In the genomic region with DNA sequence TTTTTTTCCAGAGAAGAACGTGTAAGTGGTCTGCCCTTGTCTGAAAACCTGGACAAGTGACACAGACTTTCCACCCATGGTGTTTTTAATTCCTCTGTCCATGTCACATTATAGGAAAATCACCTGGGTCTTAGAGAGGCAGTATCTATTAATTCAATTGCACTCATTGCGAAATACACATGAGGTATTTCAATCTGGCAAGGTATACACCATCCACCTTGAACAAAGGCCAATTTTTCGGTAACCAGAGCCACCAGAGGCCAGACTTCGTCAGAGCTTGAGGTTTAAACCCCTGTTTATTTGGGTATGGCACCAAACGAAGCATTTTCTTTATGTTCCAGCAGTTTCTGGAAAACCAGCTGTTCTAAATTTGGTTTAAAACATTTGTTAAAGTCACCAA, we compare ENCODE assay signal across 1 cellular context.
TF ChIP-seq lines count a peak whose summit lies in the region.

No MANE protein-coding gene starts in this region.

TF ChIP-seq in liver, 16 proteins besides CTCF, POLR2A, EP300 and RAD21 (continued from another document):
- TF ChIP-seq, protein P1, sequence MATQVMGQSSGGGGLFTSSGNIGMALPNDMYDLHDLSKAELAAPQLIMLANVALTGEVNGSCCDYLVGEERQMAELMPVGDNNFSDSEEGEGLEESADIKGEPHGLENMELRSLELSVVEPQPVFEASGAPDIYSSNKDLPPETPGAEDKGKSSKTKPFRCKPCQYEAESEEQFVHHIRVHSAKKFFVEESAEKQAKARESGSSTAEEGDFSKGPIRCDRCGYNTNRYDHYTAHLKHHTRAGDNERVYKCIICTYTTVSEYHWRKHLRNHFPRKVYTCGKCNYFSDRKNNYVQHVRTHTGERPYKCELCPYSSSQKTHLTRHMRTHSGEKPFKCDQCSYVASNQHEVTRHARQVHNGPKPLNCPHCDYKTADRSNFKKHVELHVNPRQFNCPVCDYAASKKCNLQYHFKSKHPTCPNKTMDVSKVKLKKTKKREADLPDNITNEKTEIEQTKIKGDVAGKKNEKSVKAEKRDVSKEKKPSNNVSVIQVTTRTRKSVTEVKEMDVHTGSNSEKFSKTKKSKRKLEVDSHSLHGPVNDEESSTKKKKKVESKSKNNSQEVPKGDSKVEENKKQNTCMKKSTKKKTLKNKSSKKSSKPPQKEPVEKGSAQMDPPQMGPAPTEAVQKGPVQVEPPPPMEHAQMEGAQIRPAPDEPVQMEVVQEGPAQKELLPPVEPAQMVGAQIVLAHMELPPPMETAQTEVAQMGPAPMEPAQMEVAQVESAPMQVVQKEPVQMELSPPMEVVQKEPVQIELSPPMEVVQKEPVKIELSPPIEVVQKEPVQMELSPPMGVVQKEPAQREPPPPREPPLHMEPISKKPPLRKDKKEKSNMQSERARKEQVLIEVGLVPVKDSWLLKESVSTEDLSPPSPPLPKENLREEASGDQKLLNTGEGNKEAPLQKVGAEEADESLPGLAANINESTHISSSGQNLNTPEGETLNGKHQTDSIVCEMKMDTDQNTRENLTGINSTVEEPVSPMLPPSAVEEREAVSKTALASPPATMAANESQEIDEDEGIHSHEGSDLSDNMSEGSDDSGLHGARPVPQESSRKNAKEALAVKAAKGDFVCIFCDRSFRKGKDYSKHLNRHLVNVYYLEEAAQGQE (IDR thresholded peaks at IDR 0.05) = no peak
- TF ChIP-seq RXRA (IDR thresholded peaks at IDR 0.05) (peak in 1 of 2 donors; percentile 19), TAF1 (conservative IDR thresholded peaks at IDR 0.05) (no peak), YY1 (IDR thresholded peaks at IDR 0.05) (no peak), JUND (IDR thresholded peaks at IDR 0.05) (peak in 1 of 2 donors; percentile 25), HNF4A (conservative IDR thresholded peaks at IDR 0.05) (peak; percentile 22 to 45), HNF4G (IDR thresholded peaks at IDR 0.05) (no peak), NR2F2 (IDR thresholded peaks at IDR 0.05) (no peak)
- TF ChIP-seq, protein P2, sequence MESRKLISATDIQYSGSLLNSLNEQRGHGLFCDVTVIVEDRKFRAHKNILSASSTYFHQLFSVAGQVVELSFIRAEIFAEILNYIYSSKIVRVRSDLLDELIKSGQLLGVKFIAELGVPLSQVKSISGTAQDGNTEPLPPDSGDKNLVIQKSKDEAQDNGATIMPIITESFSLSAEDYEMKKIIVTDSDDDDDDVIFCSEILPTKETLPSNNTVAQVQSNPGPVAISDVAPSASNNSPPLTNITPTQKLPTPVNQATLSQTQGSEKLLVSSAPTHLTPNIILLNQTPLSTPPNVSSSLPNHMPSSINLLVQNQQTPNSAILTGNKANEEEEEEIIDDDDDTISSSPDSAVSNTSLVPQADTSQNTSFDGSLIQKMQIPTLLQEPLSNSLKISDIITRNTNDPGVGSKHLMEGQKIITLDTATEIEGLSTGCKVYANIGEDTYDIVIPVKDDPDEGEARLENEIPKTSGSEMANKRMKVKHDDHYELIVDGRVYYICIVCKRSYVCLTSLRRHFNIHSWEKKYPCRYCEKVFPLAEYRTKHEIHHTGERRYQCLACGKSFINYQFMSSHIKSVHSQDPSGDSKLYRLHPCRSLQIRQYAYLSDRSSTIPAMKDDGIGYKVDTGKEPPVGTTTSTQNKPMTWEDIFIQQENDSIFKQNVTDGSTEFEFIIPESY (IDR thresholded peaks at IDR 0.05) = no peak
